In genomic region chr6:166274739-166275370, GRCh38 we compare ENCODE assay signal across 10 cellular contexts. TPM values are rescaled to one million over a fixed set of nuclear protein-coding genes. Genes with fewer than 3 reads are reported as not detected.
"Had no signal": no experiment of that assay in that cellular context is flagged by ENCODE, and none has a peak within 500 bp of the region (broad histone marks: within the 10 kb centered on the region; RNA-seq: fewer than 3 reads in every experiment).

No MANE protein-coding gene starts in this region.

- H3K9me3 ChIP-seq: colonic mucosa, heart left ventricle, mucosa of descending colon, pancreas had no signal

- H3K4me3 ChIP-seq: colonic mucosa, heart left ventricle, mucosa of descending colon, pancreas had no signal

- H3K36me3 ChIP-seq: colonic mucosa, heart left ventricle, pancreas had no signal

- H3K4me1 ChIP-seq: colonic mucosa, pancreas had no signal

- H3K27me3 ChIP-seq: colonic mucosa, pancreas had no signal

- H3K27ac ChIP-seq: colonic mucosa, heart left ventricle, pancreas had no signal

RNA-seq across cellular contexts. Expression of gene PRR18, which starts 33.3 kb away (rescaled TPM):
- total RNA-seq: colonic mucosa; fibroblast of lung; glomerular endothelial cell; naive thymus-derived CD8-positive, alpha-beta T cell; urinary bladder had no signal
- polyA plus RNA-seq: esophagus; fibroblast of lung; naive thymus-derived CD8-positive, alpha-beta T cell; neural cell; urinary bladder had no signal
